18 cellular contexts compared by ENCODE assay signal in the genomic region with DNA sequence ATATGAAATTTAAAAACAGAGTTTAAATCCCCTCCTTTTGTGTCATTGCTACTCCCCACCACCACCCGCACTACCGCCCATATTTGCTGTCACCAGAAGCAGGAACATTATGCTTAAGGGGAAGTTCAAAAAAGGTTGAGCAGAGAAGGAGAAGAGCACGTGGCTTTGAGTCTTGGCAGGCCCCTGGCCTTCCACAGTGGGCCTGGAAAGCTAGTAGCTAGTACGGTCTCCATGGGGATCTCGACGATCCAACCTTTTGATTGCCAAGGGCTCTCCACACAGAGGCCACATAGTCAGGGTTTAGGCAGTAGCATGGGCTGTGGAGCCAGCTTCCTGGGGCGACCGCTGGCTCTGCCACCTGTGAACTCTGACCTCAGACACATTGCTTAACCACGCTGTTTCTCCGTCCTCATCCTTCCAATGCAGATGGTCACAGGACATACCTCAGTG.
DNase-seq lines count a peak whose midpoint lies in the region; ATAC-seq and TF ChIP-seq lines count a peak whose summit lies in the region.
"Had no signal": no experiment of that assay in that cellular context is flagged by ENCODE, and none has a peak within 500 bp of the region (broad histone marks: within the 10 kb centered on the region; RNA-seq: fewer than 3 reads in every experiment).

No MANE protein-coding gene starts in this region.

- H3K4me1 ChIP-seq in gastroesophageal sphincter (no peaks in the 10 kb centered on the region), ascending aorta (no peaks in the 10 kb centered on the region)
- H3K4me1 ChIP-seq: prostate gland, SJCRH30, suprapubic skin had no signal

- TF ChIP-seq CTCF in gastroesophageal sphincter (IDR thresholded peaks at IDR 0.05) (no peak), ascending aorta (IDR thresholded peaks at IDR 0.05) (no peak)

- H3K36me3 ChIP-seq in gastroesophageal sphincter (peaks cover 0 to 20% of the 10 kb centered on the region in 2 donors), ascending aorta (peaks cover 0 to 11% of the 10 kb centered on the region in 2 donors)
- H3K36me3 ChIP-seq: prostate gland, SJCRH30 had no signal

- H3K4me3 ChIP-seq in gastroesophageal sphincter (no peak overlapping the region), ascending aorta (no peak overlapping the region)
- H3K4me3 ChIP-seq: prostate gland, SJCRH30, suprapubic skin had no signal

- no peak for TF ChIP-seq EP300 in gastroesophageal sphincter (IDR thresholded peaks at IDR 0.05)

- H3K9me3 ChIP-seq in gastroesophageal sphincter, result no peaks in the 10 kb centered on the region
- H3K9me3 ChIP-seq in ascending aorta, result no peaks in the 10 kb centered on the region
- H3K9me3 ChIP-seq: prostate gland, SJCRH30, suprapubic skin had no signal

- H3K27ac ChIP-seq in gastroesophageal sphincter, result no peak overlapping the region
- no peak overlapping the region for H3K27ac ChIP-seq in ascending aorta
- H3K27ac ChIP-seq: prostate gland, SJCRH30, suprapubic skin had no signal

- 55 to 80% methylated on average over 4 to 8 of the region's 10 CpGs for WGBS in gastroesophageal sphincter (ENCODE audit: low coverage in 1 of 2), 2 donors

- intact Hi-C loops in Right ventricle myocardium inferior (cut with DNase I) (no loop called here), cardiac septum (cut with DNase I) (no loop called here), ascending aorta (cut with DNase I) (no loop called here)

- ATAC-seq in Right ventricle myocardium inferior (peak; percentile 76), gastroesophageal sphincter (peak; percentile 42), HG03280 (IDR thresholded peaks at IDR 0.05; ENCODE audit: unreplicated experiment) (no peak)
- ATAC-seq: activated T-helper 17 cell treated with anti-CD3 and anti-CD28 coated beads, Interleukin-2, amount 50 U/mL, for 72 hours had no signal

- DNase-seq in Right ventricle myocardium inferior (ENCODE audit: missing footprints) (no peak), cardiac septum (ENCODE audit: low spot score) (no peak), medulla oblongata (ENCODE audit: extremely low spot score) (peak; percentile 80), ascending aorta (ENCODE audit: low spot score in 2 of 2) (no peak), inferior parietal cortex (ENCODE audit: extremely low spot score) (no peak)
- no peak for DNase-seq in stimulated activated CD4-positive, alpha-beta T cell treated with anti-CD3 and anti-CD28 coated beads, Interleukin-12 subunit alpha, Interleukin-12 subunit beta, amount 100 ng/mL, for 4 hours
- DNase-seq: CD4-positive, alpha-beta memory T cell; KG1; kidney glomerular epithelial cell; NCI-H1105 treated with DMSO at 0.1 percent for 48 hours; NCI-H526 treated with DMSO at 0.1 percent for 48 hours; OCI-M1; SJCRH30 had no signal

- no peak for TF ChIP-seq POLR2A in gastroesophageal sphincter (IDR thresholded peaks at IDR 0.05)

- no peaks in the 10 kb centered on the region for H3K27me3 ChIP-seq in gastroesophageal sphincter
- no peaks in the 10 kb centered on the region for H3K27me3 ChIP-seq in ascending aorta
- H3K27me3 ChIP-seq: SJCRH30, suprapubic skin had no signal
